In the genomic region with DNA sequence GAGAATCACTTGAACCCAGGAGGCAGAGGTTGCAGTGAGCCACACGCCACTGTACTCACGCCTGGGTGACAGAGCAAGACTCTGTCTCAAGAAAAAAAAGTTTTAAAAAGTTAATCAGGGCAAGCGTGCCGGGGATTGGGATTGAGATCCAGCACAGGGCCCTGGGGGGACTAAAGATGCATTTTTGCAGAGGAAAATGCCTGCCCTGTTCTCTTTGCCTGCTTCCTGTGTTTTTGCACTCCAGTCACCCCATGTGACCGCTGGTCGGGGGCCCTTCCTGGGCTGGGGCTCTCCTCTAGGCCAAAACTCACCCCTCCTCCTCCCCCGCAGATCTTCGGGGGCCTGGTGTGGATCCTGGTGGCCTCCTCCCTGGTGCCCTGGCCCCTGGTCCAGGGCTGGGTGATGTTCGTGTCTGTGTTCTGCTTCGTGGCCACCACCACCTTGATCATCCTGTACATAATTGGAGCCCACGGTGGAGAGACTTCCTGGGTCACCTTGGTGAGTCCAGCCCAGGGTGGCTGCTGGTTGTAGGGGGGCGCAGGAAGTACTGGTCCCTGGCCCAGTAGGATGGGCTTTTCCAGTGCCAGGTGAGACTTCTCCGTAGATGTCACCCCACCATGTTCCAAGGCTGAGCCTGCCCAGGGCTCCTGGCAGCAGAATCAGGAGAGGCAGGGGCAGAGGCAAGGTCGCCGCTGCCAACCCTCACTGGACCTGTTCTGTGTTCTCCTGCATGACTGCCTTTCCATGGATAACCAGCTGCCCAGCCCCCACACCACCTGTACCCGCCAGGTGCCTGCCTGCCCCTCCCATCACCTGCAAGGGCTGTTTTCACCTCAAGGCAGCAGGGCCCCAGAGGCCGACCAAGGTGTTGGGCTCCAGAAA, we compare ENCODE assay signal across 17 cellular contexts. TPM values are rescaled to one million over a fixed set of nuclear protein-coding genes. Genes with fewer than 3 reads are reported as not detected.
DNase-seq lines count a peak whose midpoint lies in the region; ATAC-seq and TF ChIP-seq lines count a peak whose summit lies in the region.
"Had no signal": no experiment of that assay in that cellular context is flagged by ENCODE, and none has a peak within 500 bp of the region (broad histone marks: within the 10 kb centered on the region; RNA-seq: fewer than 3 reads in every experiment).

No MANE protein-coding gene starts in this region.

- no peak for TF ChIP-seq EP300 in tibial nerve (IDR thresholded peaks at IDR 0.05)

- WGBS in tibial nerve, 2 donors, result 45 to 58% methylated on average over 12 to 13 of the region's 17 CpGs
- WGBS in smooth muscle cell (ENCODE audit: low lambda C conversion rate), result 76% methylated on average over 17 of the region's 17 CpGs

- intact Hi-C loops in Right ventricle myocardium inferior (cut with DNase I), result no loop called here
- intact Hi-C loops in left ventricle myocardium inferior (cut with micrococcal nuclease), result no loop called here

- H3K27ac ChIP-seq in left ventricle myocardium inferior (replicated peaks) (no peak overlapping the region), duodenal mucosa (ENCODE audit: low read depth, low read length) (peak overlapping the region; percentile 21), tibial nerve (peak overlapping the region; percentile 37 to 81 (median 58)), smooth muscle cell (ENCODE audit: low read depth) (no peak overlapping the region)
- H3K27ac ChIP-seq: ovary, SJCRH30, skin epidermis had no signal

- no peak for TF ChIP-seq POLR2A in tibial nerve (IDR thresholded peaks at IDR 0.05)

- H3K4me2 ChIP-seq in smooth muscle cell, result no peak overlapping the region

- DNase-seq in Right ventricle myocardium inferior (ENCODE audit: missing footprints), result peak; percentile 34
- no peak for DNase-seq in left ventricle myocardium inferior
- peak; percentile 55 for DNase-seq in NCI-H2171 treated with DMSO at 0.1 percent for 48 hours (lab: John Stamatoyannopoulos, UW)
- DNase-seq in tibial nerve (ENCODE audit: low spot score in 2 of 2), result no peak
- no peak for DNase-seq in smooth muscle cell (lab: John Stamatoyannopoulos, UW; ENCODE audit: unreplicated experiment)
- DNase-seq: activated CD8-positive, alpha-beta memory T cell treated with anti-CD3 and anti-CD28 coated beads for 24 hours; central memory CD4-positive, alpha-beta T cell; glutamatergic neuron; Kasumi-1; NCI-H187 treated with DMSO at 0.1 percent for 48 hours; ovary; SJCRH30 had no signal

- TF ChIP-seq CTCF in left ventricle myocardium inferior (IDR thresholded peaks at IDR 0.05; ENCODE audit: borderline replicate concordance) (no peak), tibial nerve (IDR thresholded peaks at IDR 0.05) (no peak), smooth muscle cell (IDR thresholded peaks at IDR 0.05; ENCODE audit: borderline replicate concordance, insufficient read depth, poor library complexity, severe bottlenecking) (no peak)

- H3K36me3 ChIP-seq in left ventricle myocardium inferior (no peaks in the 10 kb centered on the region), duodenal mucosa (ENCODE audit: control insufficient read depth in 1 of 2, insufficient read depth in 2 of 2, low read length in 2 of 2) (no peaks in the 10 kb centered on the region), tibial nerve (peaks cover 0 to 28% (median 0%) of the 10 kb centered on the region in 3 donors), smooth muscle cell (ENCODE audit: low read depth) (no peaks in the 10 kb centered on the region)
- H3K36me3 ChIP-seq: ovary, SJCRH30 had no signal

- no peak overlapping the region for H3K9ac ChIP-seq in duodenal mucosa (ENCODE audit: low read depth in 1 of 2, low read length in 2 of 2)
- no peak overlapping the region for H3K9ac ChIP-seq in smooth muscle cell (ENCODE audit: low read depth)

- peaks cover 44% of the 10 kb centered on the region for H3K27me3 ChIP-seq in left ventricle myocardium inferior (ENCODE audit: low read depth)
- peaks cover 5 to 7% of the 10 kb centered on the region in 2 donors for H3K27me3 ChIP-seq in duodenal mucosa (ENCODE audit: control insufficient read depth in 1 of 2, insufficient read depth in 2 of 2, low read length in 2 of 2)
- H3K27me3 ChIP-seq in tibial nerve, result no peaks in the 10 kb centered on the region
- no peaks in the 10 kb centered on the region for H3K27me3 ChIP-seq in smooth muscle cell (ENCODE audit: low read depth)
- H3K27me3 ChIP-seq: ovary, SJCRH30 had no signal

- H3K4me1 ChIP-seq in left ventricle myocardium inferior (peaks cover 13% of the 10 kb centered on the region), duodenal mucosa (ENCODE audit: control insufficient read depth in 1 of 2, insufficient read depth in 2 of 2, low read length in 2 of 2) (no peaks in the 10 kb centered on the region), tibial nerve (peaks cover 0 to 60% (median 15%) of the 10 kb centered on the region in 4 donors), smooth muscle cell (ENCODE audit: low read depth) (no peaks in the 10 kb centered on the region)

- ATAC-seq in Right ventricle myocardium inferior, result no peak
- ATAC-seq in HG02870 (IDR thresholded peaks at IDR 0.05; ENCODE audit: unreplicated experiment), result no peak
- ATAC-seq in HG02885 (IDR thresholded peaks at IDR 0.05; ENCODE audit: poor library complexity, unreplicated experiment), result no peak

- no peaks in the 10 kb centered on the region for H3K9me3 ChIP-seq in left ventricle myocardium inferior (replicated peaks)
- H3K9me3 ChIP-seq in duodenal mucosa (ENCODE audit: control insufficient read depth in 1 of 2, low read length in 2 of 2), result no peaks in the 10 kb centered on the region
- H3K9me3 ChIP-seq in tibial nerve, result no peaks in the 10 kb centered on the region
- H3K9me3 ChIP-seq in smooth muscle cell (replicated peaks; ENCODE audit: low read depth), result no peaks in the 10 kb centered on the region
- H3K9me3 ChIP-seq: ovary, SJCRH30 had no signal

- H3K79me2 ChIP-seq in smooth muscle cell (ENCODE audit: low read depth), result no peaks in the 10 kb centered on the region

- no peak overlapping the region for H3K4me3 ChIP-seq in left ventricle myocardium inferior
- H3K4me3 ChIP-seq in duodenal mucosa (ENCODE audit: low read depth in 1 of 2, low read length in 2 of 2), result no peak overlapping the region
- no peak overlapping the region for H3K4me3 ChIP-seq in tibial nerve
- no peak overlapping the region for H3K4me3 ChIP-seq in smooth muscle cell
- H3K4me3 ChIP-seq: ovary, SJCRH30, skin epidermis had no signal

- H2AFZ ChIP-seq in smooth muscle cell (ENCODE audit: low read depth), result no peak overlapping the region

- no peaks in the 10 kb centered on the region for H3F3A ChIP-seq in smooth muscle cell (ENCODE audit: low read depth)

- H4K20me1 ChIP-seq in smooth muscle cell (ENCODE audit: low read depth), result no peaks in the 10 kb centered on the region

RNA-seq across cellular contexts. Expression of gene MAL, which starts 22.4 kb away (rescaled TPM):
- total RNA-seq in Right ventricle myocardium inferior (8.7 TPM), left ventricle myocardium inferior (4.4 TPM), tibial nerve (100 to 1,000 TPM in 2 of 4 donors, 10 to 100 TPM in 2; 60.0 to 200 (median 121) TPM), smooth muscle cell (not detected in 2 replicates)
- polyA plus RNA-seq in smooth muscle cell, result not detected in 2 replicates
- total RNA-seq: mesenteric fat pad, SJCRH30 had no signal

Comparison
In these comparisons a context has a peak if more than half of its experiments do, and no peak if none do; other contexts are left out.
1. DNase-seq: peak in Right ventricle myocardium inferior (single experiment) and NCI-H2171 treated with DMSO at 0.1 percent for 48 hours (single experiment); none in left ventricle myocardium inferior (single experiment), tibial nerve (0 of 2) and smooth muscle cell (single experiment).
2. H3K27ac ChIP-seq: peak in duodenal mucosa (single experiment) and tibial nerve (4 of 4); none in left ventricle myocardium inferior (single experiment) and smooth muscle cell (single experiment).